In genomic region chrX:101079736-101080135, GRCh38 we compare ENCODE assay signal across 13 cellular contexts. TPM values are rescaled to one million over a fixed set of nuclear protein-coding genes. Genes with fewer than 3 reads are reported as not detected.
DNase-seq lines count a peak whose midpoint lies in the region; ATAC-seq and TF ChIP-seq lines count a peak whose summit lies in the region.
"Had no signal": no experiment of that assay in that cellular context is flagged by ENCODE, and none has a peak within 500 bp of the region (broad histone marks: within the 10 kb centered on the region; RNA-seq: fewer than 3 reads in every experiment).

No MANE protein-coding gene starts in this region.

- POLR2A ChIA-PET in BJ (lab: Charles Lee) = no interaction called here
- POLR2A ChIA-PET in WTC11 (lab: Charles Lee) = interaction anchor here (1.9 kb wide), 1 partner anchor 18 kb away, joined by 11 read pairs; the partner anchor contains the start of gene CENPI

- no peaks in the 10 kb centered on the region for H3K9me3 Mint-ChIP-seq in WTC11
- H3K9me3 Mint-ChIP-seq: activated naive CD4-positive, alpha-beta T cell treated with anti-CD3 and anti-CD28 coated beads, Interleukin-2, amount 50 U/mL, for 24 hours had no signal

- ATAC-seq in WTC11 (peak; percentile 24), gastroesophageal sphincter (no peak), HG02678 (IDR thresholded peaks at IDR 0.05; ENCODE audit: unreplicated experiment) (no peak), HG03460 (IDR thresholded peaks at IDR 0.05; ENCODE audit: unreplicated experiment) (no peak), GM19467 (IDR thresholded peaks at IDR 0.05; ENCODE audit: unreplicated experiment) (no peak)

- H3K4me3 Mint-ChIP-seq in WTC11 = peak overlapping the region; percentile 86
- H3K4me3 Mint-ChIP-seq: activated naive CD4-positive, alpha-beta T cell treated with anti-CD3 and anti-CD28 coated beads, Interleukin-2, amount 50 U/mL, for 24 hours had no signal

- DNase-seq in BJ (ENCODE audit: low read depth) = no peak
- DNase-seq in WTC11 (ENCODE audit: low spot score) = peak; percentile 8
- DNase-seq in ovary = no peak
- DNase-seq in mucosa of gallbladder (ENCODE audit: low spot score) = no peak
- DNase-seq: AML-193; effector CD8-positive, alpha-beta T cell; hippocampal formation; RPMI8226 had no signal

- no peak overlapping the region for H3K27ac Mint-ChIP-seq in WTC11
- H3K27ac Mint-ChIP-seq: activated naive CD4-positive, alpha-beta T cell treated with anti-CD3 and anti-CD28 coated beads, Interleukin-2, amount 50 U/mL, for 24 hours had no signal

- intact Hi-C loops in ovary (cut with DNase I) = no loop called here

- H3K27me3 ChIP-seq in BJ (ENCODE audit: control insufficient read depth, insufficient read depth, low read length) (no peaks in the 10 kb centered on the region), gastroesophageal sphincter (no peaks in the 10 kb centered on the region), ovary (no peaks in the 10 kb centered on the region)

- no peaks in the 10 kb centered on the region for H3K36me3 Mint-ChIP-seq in WTC11
- H3K36me3 Mint-ChIP-seq: activated naive CD4-positive, alpha-beta T cell treated with anti-CD3 and anti-CD28 coated beads, Interleukin-2, amount 50 U/mL, for 24 hours had no signal

- H3K4me3 ChIP-seq in BJ (ENCODE audit: low read depth, low read length) (peak overlapping the region; percentile 41), gastroesophageal sphincter (peak overlapping the region; percentile 54 to 55), ovary (peak overlapping the region; percentile 39)

- H3K4me1 Mint-ChIP-seq in WTC11 = peaks cover 22% of the 10 kb centered on the region

- peak overlapping the region; percentile 66 to 78 (median 73) for H3K27ac ChIP-seq in gastroesophageal sphincter
- H3K27ac ChIP-seq in ovary = no peak overlapping the region

- TF ChIP-seq POLR2A in gastroesophageal sphincter (IDR thresholded peaks at IDR 0.05) = no peak
- TF ChIP-seq POLR2A in ovary (IDR thresholded peaks at IDR 0.05) = no peak

- H3K9me3 ChIP-seq in gastroesophageal sphincter (no peaks in the 10 kb centered on the region), ovary (no peaks in the 10 kb centered on the region)

- WGBS in gastroesophageal sphincter (ENCODE audit: low coverage in 1 of 2), 2 donors = 31 to 40% methylated on average over 2 to 3 of the region's 7 CpGs
- WGBS in ovary, 3 donors = 22 to 44% (median 38%) methylated on average over 7 of the region's 7 CpGs

- CTCF ChIA-PET in BJ (lab: Yijun Ruan, JAX) (no interaction called here), WTC11 (lab: Charles Lee) (no interaction called here)

- TF ChIP-seq EP300 in gastroesophageal sphincter (IDR thresholded peaks at IDR 0.05) = no peak
- no peak for TF ChIP-seq EP300 in ovary (IDR thresholded peaks at IDR 0.05)

- peaks cover 11% of the 10 kb centered on the region for H3K27me3 Mint-ChIP-seq in WTC11 (ENCODE audit: low read depth)

- H3K4me1 ChIP-seq in gastroesophageal sphincter (peaks cover 0 to 12% (median 0%) of the 10 kb centered on the region in 3 donors), ovary (ENCODE audit: insufficient read depth) (no peaks in the 10 kb centered on the region)

- no peaks in the 10 kb centered on the region for H3K36me3 ChIP-seq in BJ (ENCODE audit: control insufficient read depth, insufficient read depth, low read length)
- H3K36me3 ChIP-seq in gastroesophageal sphincter = no peaks in the 10 kb centered on the region
- H3K36me3 ChIP-seq in ovary = no peaks in the 10 kb centered on the region

- TF ChIP-seq CTCF in BJ (IDR thresholded peaks at IDR 0.05; ENCODE audit: insufficient read depth, low read depth, low read length) (no peak), WTC11 (IDR thresholded peaks at IDR 0.05) (no peak), gastroesophageal sphincter (IDR thresholded peaks at IDR 0.05) (no peak), ovary (IDR thresholded peaks at IDR 0.05) (no peak)

TF ChIP-seq in WTC11, 78 proteins besides CTCF, POLR2A, EP300 and RAD21:
- TF ChIP-seq ZMAT4 (CRISPR knock-in tag; IDR thresholded peaks at IDR 0.05) (no peak), ATF3 (CRISPR knock-in tag; conservative IDR thresholded peaks at IDR 0.05) (no peak), IRF2 (CRISPR knock-in tag; IDR thresholded peaks at IDR 0.05; ENCODE audit: borderline replicate concordance, low read depth) (no peak)

RNA-seq across cellular contexts. Expression of gene TMEM35A, which starts 1.1 kb away (rescaled TPM):
- polyA plus RNA-seq in BJ (2011; rRNA removed) (1.8 and 2.3 TPM in 2 replicates), ovary (10 to 100 TPM in 1 of 2 donors, 1 to 10 TPM in 1; 7.7 to 19.7 TPM)
- 0.98 and 1.8 TPM in 2 replicates for polyA minus RNA-seq in BJ (2011; rRNA and poly(A)+ RNA removed)
- total RNA-seq in WTC11 (2021) (3.9 to 4.2 TPM (median 3.9 TPM) in 3 replicates), gastroesophageal sphincter (10 to 100 TPM in 3 of 4 donors, 1 to 10 TPM in 1; 9.3 to 26.1 (median 16.9) TPM), ovary (1 to 10 TPM; 2.0 to 7.8 (median 3.5) TPM), mucosa of gallbladder (4.0 TPM)

RNA-seq across cellular contexts. Expression of gene CENPI, which starts 18.3 kb away (rescaled TPM):
- polyA plus RNA-seq in BJ (2011; rRNA removed) (5.4 and 8.5 TPM in 2 replicates), ovary (1 to 10 TPM in 1 of 2 donors, under 1 TPM in 1; 0.92 to 1.6 TPM)
- polyA minus RNA-seq in BJ (2011; rRNA and poly(A)+ RNA removed) = 6.3 and 6.6 TPM in 2 replicates
- total RNA-seq in WTC11 (2021) (18.1 to 20.1 TPM (median 19.5 TPM) in 3 replicates), gastroesophageal sphincter (1 to 10 TPM in 3 of 4 donors, under 1 TPM in 1; 0.93 to 3.1 (median 2.1) TPM), ovary (1 to 10 TPM; 1.2 to 3.3 (median 2.1) TPM), mucosa of gallbladder (1.3 TPM)

RNA-seq across cellular contexts. Expression of gene TRMT2B, which starts 27.8 kb away (rescaled TPM):
- 11.1 and 12.4 TPM in 2 replicates for polyA plus RNA-seq in BJ (2011; rRNA removed)
- 7.9 and 10.7 TPM in 2 replicates for polyA minus RNA-seq in BJ (2011; rRNA and poly(A)+ RNA removed)
- total RNA-seq in WTC11 (2021) = 14.3 to 17.3 TPM (median 15.4 TPM) in 3 replicates
- 10 to 100 TPM; 11.3 to 22.7 (median 16.7) TPM for total RNA-seq in gastroesophageal sphincter
- total RNA-seq in ovary = 10 to 100 TPM in 6 of 7 donors, 1 to 10 TPM in 1; 9.9 to 18.1 (median 15.3) TPM
- polyA plus RNA-seq in ovary = 10 to 100 TPM in 1 of 2 donors, 1 to 10 TPM in 1; 8.8 to 12.9 TPM
- 26.8 TPM for total RNA-seq in mucosa of gallbladder

Comparison
In these comparisons a context has a peak if more than half of its experiments do, and no peak if none do; other contexts are left out.
1. H3K27ac ChIP-seq: peak in gastroesophageal sphincter (4 of 4); none in ovary (0 of 2).
2. Peak in every context shown above with its lines, with median percentiles within 50 percentile points of each other: H3K4me3 ChIP-seq.